In the genomic region with DNA sequence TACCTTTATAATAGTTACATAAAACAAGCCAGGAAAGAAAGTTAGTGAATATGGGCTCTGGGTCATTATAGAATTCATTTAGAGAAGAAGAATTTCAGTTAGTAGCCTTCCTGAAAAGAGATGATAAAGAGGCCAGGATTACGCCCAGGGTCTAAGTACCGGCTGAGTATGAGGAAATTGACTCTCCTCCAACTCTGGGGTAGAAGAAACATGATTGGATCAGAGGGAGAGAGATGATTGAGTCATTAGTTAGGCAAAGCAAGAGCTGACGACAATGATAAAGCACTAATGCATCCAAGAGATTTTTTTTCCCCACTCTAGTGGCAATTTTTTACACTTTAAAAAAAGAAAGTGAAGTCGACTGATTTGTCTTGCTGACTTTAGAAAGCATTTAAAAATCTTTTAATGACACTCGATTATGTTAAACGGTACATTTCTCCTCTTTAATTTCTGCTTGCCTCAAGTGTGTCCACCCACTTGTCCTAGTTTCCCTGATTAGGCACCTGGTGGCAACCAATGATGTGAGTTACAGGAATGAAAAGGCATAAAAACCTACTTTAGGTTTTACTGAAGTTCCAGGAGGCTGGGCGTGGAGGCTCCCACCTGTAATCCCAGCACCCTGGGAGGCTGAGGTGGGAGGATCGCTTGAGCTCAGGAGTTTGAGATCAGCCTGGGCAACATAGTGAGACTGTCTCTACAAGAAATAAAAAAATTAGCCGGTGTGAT, we compare ENCODE assay signal across 16 cellular contexts. TPM values are rescaled to one million over a fixed set of nuclear protein-coding genes. Genes with fewer than 3 reads are reported as not detected.
DNase-seq lines count a peak whose midpoint lies in the region; ATAC-seq, FAIRE-seq and TF ChIP-seq lines count a peak whose summit lies in the region.
"Had no signal": no experiment of that assay in that cellular context is flagged by ENCODE, and none has a peak within 500 bp of the region (broad histone marks: within the 10 kb centered on the region; RNA-seq: fewer than 3 reads in every experiment).

No MANE protein-coding gene starts in this region.

- no peaks in the 10 kb centered on the region for H3K79me2 ChIP-seq in ACC112 (ENCODE audit: control insufficient read depth, insufficient read depth, low read length, unreplicated experiment)

- FAIRE-seq in bronchial epithelial cell (lab: Jason Lieb, UNC), result peak; percentile 18

- DNase-seq in GM04504 (ENCODE audit: low read depth) (peak; percentile 50), bronchial epithelial cell (ENCODE audit: low read depth) (peak; percentile 88), kidney tubule cell (ENCODE audit: low spot score) (peak; percentile 66), NCI-H2029 (lab: John Stamatoyannopoulos, UW) (no peak), DMS79 (lab: John Stamatoyannopoulos, UW) (no peak), GM20000 (ENCODE audit: low spot score) (no peak)
- DNase-seq: activated CD4-positive, alpha-beta T cell treated with anti-CD3 and anti-CD28 coated beads for 48 hours; activated naive CD8-positive, alpha-beta T cell treated with anti-CD3 and anti-CD28 coated beads for 36 hours; colonic mucosa; DMS53; Kasumi-1; NCI-H187 treated with DMSO at 0.1 percent for 48 hours; NCI-H774; stomach had no signal

- TF ChIP-seq CTCF in bronchial epithelial cell (IDR thresholded peaks at IDR 0.05; ENCODE audit: insufficient read depth, low read length, severe bottlenecking), result no peak
- no peak for TF ChIP-seq CTCF in GM20000 (IDR thresholded peaks at IDR 0.05; ENCODE audit: extremely low read depth, missing control alignments)

- H3K27me3 ChIP-seq in ACC112 (ENCODE audit: insufficient read depth, low read length) (no peaks in the 10 kb centered on the region), bronchial epithelial cell (ENCODE audit: control insufficient read depth, insufficient read depth, low read length) (no peaks in the 10 kb centered on the region)
- H3K27me3 ChIP-seq: colonic mucosa, stomach had no signal

- H2AFZ ChIP-seq in ACC112 (ENCODE audit: low read length, unreplicated experiment), result peak overlapping the region; percentile 28

- 0 out of 2 replicates have a peak overlapping the region, but pooled peaks have one; percentile 49 for H3K4me3 ChIP-seq in ACC112 (ENCODE audit: low read depth, low read length)
- no peak overlapping the region for H3K4me3 ChIP-seq in bronchial epithelial cell (ENCODE audit: low read depth, low read length)
- H3K4me3 ChIP-seq: colonic mucosa, stomach had no signal

- peak overlapping the region; percentile 69 for H3K27ac ChIP-seq in ACC112 (ENCODE audit: low read depth, low read length)
- H3K27ac ChIP-seq: colonic mucosa, stomach had no signal

- H3K36me3 ChIP-seq in ACC112 (ENCODE audit: insufficient read depth, low read length), result no peaks in the 10 kb centered on the region
- no peaks in the 10 kb centered on the region for H3K36me3 ChIP-seq in bronchial epithelial cell (ENCODE audit: control insufficient read depth, insufficient read depth, low read length)
- H3K36me3 ChIP-seq: colonic mucosa, stomach had no signal

- ATAC-seq in GM19324 (IDR thresholded peaks at IDR 0.05; ENCODE audit: low FRiP score, unreplicated experiment), result no peak

- peaks cover 26% of the 10 kb centered on the region for H3K4me1 ChIP-seq in ACC112 (ENCODE audit: control insufficient read depth, insufficient read depth, low read length, unreplicated experiment)
- H3K4me1 ChIP-seq: colonic mucosa, stomach had no signal

RNA-seq across cellular contexts. Expression of gene IGFBP7, which starts 37.3 kb away (rescaled TPM):
- total RNA-seq in bronchial epithelial cell, result 89.9 and 92.9 TPM in 2 replicates
- total RNA-seq: activated naive CD8-positive, alpha-beta T cell treated with anti-CD3 and anti-CD28 coated beads for 36 hours had no signal

Comparison
In these comparisons a context has a peak if more than half of its experiments do, and no peak if none do; other contexts are left out.
1. DNase-seq: peak in GM04504 (single experiment), bronchial epithelial cell (single experiment) and kidney tubule cell (single experiment); none in NCI-H2029 (single experiment), DMS79 (single experiment) and GM20000 (single experiment).